In genomic region chr17:76103274-76104139, GRCh38 we compare ENCODE assay signal across 8 cellular contexts. TPM values are rescaled to one million over a fixed set of nuclear protein-coding genes. Genes with fewer than 3 reads are reported as not detected.
DNase-seq lines count a peak whose midpoint lies in the region; ATAC-seq and TF ChIP-seq lines count a peak whose summit lies in the region.

TSS of gene EXOC7 (minus strand) at chr17:76103787. CDS start at chr17:76103692, 95 bp downstream.

- peaks cover 17% of the 10 kb centered on the region for H3K4me1 ChIP-seq in CD8-positive, alpha-beta memory T cell (ENCODE audit: insufficient read depth, low read length)
- H3K4me1 ChIP-seq in PC-3 (ENCODE audit: insufficient read depth, low read length), result peaks cover 15% of the 10 kb centered on the region
- peaks cover 17% of the 10 kb centered on the region for H3K4me1 ChIP-seq in muscle layer of colon (ENCODE audit: insufficient read depth, low read length)

- CTCF ChIA-PET in CD8-positive, alpha-beta memory T cell (lab: Charles Lee), result interaction anchor here (0.7 to 6.6 kb wide), 11 partner anchors 10 to 198 kb away, joined by 3 to 30 read pairs (median 3); no protein-coding TSS in a partner anchor
- CTCF ChIA-PET in PC-3 (lab: Charles Lee), result interaction anchor here (0.8 kb wide), 1 partner anchor 143 kb away, joined by 5 read pairs; no protein-coding TSS in a partner anchor

- POLR2A ChIA-PET in CD8-positive, alpha-beta memory T cell (lab: Charles Lee), result interaction anchor here (0.6 to 1.6 kb wide), 6 partner anchors 29 to 248 kb away, joined by 3 to 5 read pairs (median 4); partner anchors contain the start of gene WBP2
- POLR2A ChIA-PET in PC-3 (lab: Charles Lee; ENCODE audit: unreplicated experiment), result interaction anchor here (0.5 kb wide), 1 partner anchor 250 kb away, joined by 3 read pairs; the partner anchor contains the start of gene PRPSAP1

- H3K27ac Mint-ChIP-seq in CD8-positive, alpha-beta memory T cell, result peak within 1 kb of the TSS; percentile 90 to 99 (median 98)

- H3K4me3 Mint-ChIP-seq in CD8-positive, alpha-beta memory T cell, result peak within 1 kb of the TSS; percentile 92 to 98 (median 96)

- H2AFZ ChIP-seq in PC-3 (ENCODE audit: low read length), result peak within 1 kb of the TSS; percentile 81

- H3K36me3 ChIP-seq in CD8-positive, alpha-beta memory T cell (ENCODE audit: insufficient read depth, low read length), result peaks cover 5% of the 10 kb centered on the region
- H3K36me3 ChIP-seq in PC-3 (ENCODE audit: low read depth, low read length) (peaks cover 17% of the 10 kb centered on the region), muscle layer of colon (ENCODE audit: insufficient read depth, low read length) (peaks cover 15% of the 10 kb centered on the region)

- H3K4me2 ChIP-seq in PC-3 (ENCODE audit: low read length), result peak within 1 kb of the TSS; percentile 90

- no peaks in the 10 kb centered on the region for H3K9me2 ChIP-seq in PC-3 (replicated peaks; ENCODE audit: low read length)

- DNase-seq in CD8-positive, alpha-beta memory T cell, result peak; percentile 89 to 95 (median 90)
- DNase-seq in PC-3, result peak; percentile 98
- peak; percentile 94 for DNase-seq in activated T-cell treated with anti-CD3 and anti-CD28 coated beads for 48 hours (ENCODE audit: low read depth)
- peak; percentile 94 to 97 for DNase-seq in erythroblast (lab: John Stamatoyannopoulos, UW)
- DNase-seq in stimulated activated CD8-positive, alpha-beta memory T cell treated with anti-CD3 and anti-CD28 coated beads, Interleukin-7, amount 100 ng/mL, for 1 hour (ENCODE audit: low read depth in 2 of 2), result peak; percentile 86 to 88

- no peak for TF ChIP-seq CTCF in PC-3 (conservative IDR thresholded peaks at IDR 0.05; ENCODE audit: low read depth, low read length)

- H3K79me2 ChIP-seq in PC-3 (ENCODE audit: low read length), result peaks cover 26% of the 10 kb centered on the region

- H3F3A ChIP-seq in PC-3 (ENCODE audit: low read length, unreplicated experiment), result no peaks in the 10 kb centered on the region

- no peaks in the 10 kb centered on the region for H4K20me1 ChIP-seq in PC-3 (ENCODE audit: low read length)

- ATAC-seq in GM21423 (IDR thresholded peaks at IDR 0.05; ENCODE audit: unreplicated experiment) (peak; percentile 84), PC-3 (peak; percentile 82)

- H3K27me3 ChIP-seq in CD8-positive, alpha-beta memory T cell (ENCODE audit: insufficient read depth, low read length, poor library complexity, severe bottlenecking), result no peaks in the 10 kb centered on the region
- H3K27me3 ChIP-seq in PC-3 (ENCODE audit: low read length), result no peaks in the 10 kb centered on the region
- no peaks in the 10 kb centered on the region for H3K27me3 ChIP-seq in muscle layer of colon (ENCODE audit: control insufficient read depth in 1 of 2, insufficient read depth in 2 of 2, low read length in 2 of 2)

- BruUV-seq in PC-3 (replicated peaks; lab: Mats Ljungman, UMichigan), result TSS peak; percentile 66

- H3K27ac ChIP-seq in CD8-positive, alpha-beta memory T cell (ENCODE audit: low read depth, low read length), result peak within 1 kb of the TSS; percentile 70
- H3K27ac ChIP-seq in PC-3 (ENCODE audit: low read length) (peak within 1 kb of the TSS; percentile 16), muscle layer of colon (ENCODE audit: low read depth, low read length) (peak within 1 kb of the TSS; percentile 88)

- intact Hi-C loops in PC-3 (cut with micrococcal nuclease), result loop anchor here (10.0 kb wide), 1 partner anchor 161 kb away; the partner anchor contains the start of gene UBALD2

- H3K4me3 ChIP-seq in CD8-positive, alpha-beta memory T cell (ENCODE audit: low read length), result peak within 1 kb of the TSS; percentile 77
- H3K4me3 ChIP-seq in PC-3 (ENCODE audit: low read length) (peak within 1 kb of the TSS; percentile 95), muscle layer of colon (ENCODE audit: low read depth in 1 of 2, low read length in 2 of 2) (peak within 1 kb of the TSS; percentile 76 to 86)

- no peak; the same call in 1 of the 2 replicates for TF ChIP-seq EP300 in Ishikawa (IDR thresholded peaks at IDR 0.05; ENCODE audit: borderline replicate concordance)

- H3K9me3 Mint-ChIP-seq in CD8-positive, alpha-beta memory T cell, result no peaks in the 10 kb centered on the region

- peak within 1 kb of the TSS; percentile 87 for H3K9ac ChIP-seq in PC-3 (ENCODE audit: low read length)
- H3K9ac ChIP-seq in muscle layer of colon (ENCODE audit: low read length), result peak within 1 kb of the TSS; percentile 41

- peaks cover 0 to 2% of the 10 kb centered on the region in 2 donors for H3K27me3 Mint-ChIP-seq in CD8-positive, alpha-beta memory T cell

- H3K36me3 Mint-ChIP-seq in CD8-positive, alpha-beta memory T cell, result peaks cover 0 to 41% (median 7%) of the 10 kb centered on the region in 3 donors

- peak; percentile 84 for TF ChIP-seq POLR2A in erythroblast (IDR thresholded peaks at IDR 0.05; ENCODE audit: low read length)

- no peaks in the 10 kb centered on the region for H3K9me3 ChIP-seq in CD8-positive, alpha-beta memory T cell (ENCODE audit: low read length)
- H3K9me3 ChIP-seq in PC-3 (ENCODE audit: low read length) (no peaks in the 10 kb centered on the region), muscle layer of colon (ENCODE audit: low read length) (no peaks in the 10 kb centered on the region)

- peaks cover 23 to 40% (median 34%) of the 10 kb centered on the region in 3 donors for H3K4me1 Mint-ChIP-seq in CD8-positive, alpha-beta memory T cell

- TF ChIP-seq RAD21 in Ishikawa (IDR thresholded peaks at IDR 0.05; ENCODE audit: low read depth), result no peak

TF ChIP-seq in Ishikawa, 13 proteins besides CTCF, POLR2A, EP300 and RAD21:
- TF ChIP-seq YY1 (IDR thresholded peaks at IDR 0.05; ENCODE audit: low read depth) (peak; percentile 97), USF1 (IDR thresholded peaks at IDR 0.05) (no peak), MAX (IDR thresholded peaks at IDR 0.05) (peak; percentile 88), FOXM1 (IDR thresholded peaks at IDR 0.05; ENCODE audit: borderline replicate concordance, low read depth) (no peak), TEAD4 (IDR thresholded peaks at IDR 0.05) (no peak), ZBTB7A (IDR thresholded peaks at IDR 0.05; ENCODE audit: low read depth) (no peak; the same call in 1 of the 2 replicates), NFIC (IDR thresholded peaks at IDR 0.05) (no peak), TAF1 (IDR thresholded peaks at IDR 0.05; ENCODE audit: low read depth) (peak; percentile 89), REST (IDR thresholded peaks at IDR 0.05; ENCODE audit: low read depth) (no peak), TCF12 (IDR thresholded peaks at IDR 0.05; ENCODE audit: low read depth) (0 out of 2 replicates have a peak, but pooled peaks have one; percentile 23), CREB1 (IDR thresholded peaks at IDR 0.05; ENCODE audit: low read depth) (no peak), EGR1 (IDR thresholded peaks at IDR 0.05) (no peak; the same call in 1 of the 2 replicates), CEBPB (IDR thresholded peaks at IDR 0.05) (no peak)

RNA-seq across cellular contexts. Expression of gene EXOC7, which starts in this region (rescaled TPM):
- total RNA-seq in CD8-positive, alpha-beta memory T cell, result 100 to 1,000 TPM; 105 to 109 TPM
- polyA plus RNA-seq in CD8-positive, alpha-beta memory T cell, result 69.3 TPM
- 153 and 173 TPM in 2 replicates for total RNA-seq in PC-3 (2014; rRNA removed)

Comparison
In these comparisons a context has a peak if more than half of its experiments do, and no peak if none do; other contexts are left out.
1. Peak in every context shown above with its lines: DNase-seq, ATAC-seq, H3K4me3 ChIP-seq and H3K27ac ChIP-seq.
2. H3K27ac ChIP-seq: peak in every context shown above with its lines; median percentile 88 in muscle layer of colon; 70 in CD8-positive, alpha-beta memory T cell; 16 in PC-3.